7 cellular contexts compared by ENCODE assay signal in the genomic region with DNA sequence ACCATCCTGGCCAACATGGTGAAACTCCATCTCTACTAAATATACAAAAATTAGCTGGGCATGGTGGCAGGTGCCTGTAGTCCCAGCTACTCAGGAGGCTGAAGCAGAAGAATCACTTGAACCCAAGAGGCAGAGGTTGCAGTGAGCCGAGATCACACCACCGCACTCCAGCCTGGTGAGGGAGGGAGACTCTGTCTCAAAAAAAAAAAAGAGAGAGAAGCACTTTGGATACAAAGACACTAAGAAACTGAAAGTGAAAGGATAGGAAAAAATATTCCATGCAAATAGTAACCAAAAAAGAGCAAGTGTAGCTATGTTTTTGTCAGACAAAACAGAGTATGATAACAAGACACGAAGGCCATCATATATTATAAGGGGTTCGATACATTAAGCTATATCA. TPM values are rescaled to one million over a fixed set of nuclear protein-coding genes. Genes with fewer than 3 reads are reported as not detected.
DNase-seq lines count a peak whose midpoint lies in the region; TF ChIP-seq lines count a peak whose summit lies in the region.
"Not testable (repeated sequence)": the region's sequence is repeated elsewhere in the genome, so short reads cannot be mapped to it uniquely, and the experiment has no call there.

No MANE protein-coding gene starts in this region.

- H2BK120ac ChIP-seq in mesenchymal stem cell (ENCODE audit: low read depth, low read length): not testable (repeated sequence)

- H3K36me3 Mint-ChIP-seq in activated T-helper 2 cell treated with anti-CD3 and anti-CD28 coated beads, Interferon-gamma antibody, Interleukin-2, Interleukin-4, amounts not matched to agents 10 μg/mL and 5 μg/mL and 100 μg/mL, durations not matched to agents 14 hours and 24 hours and 36 hours (ENCODE audit: low read depth): peaks cover 41% of the 10 kb centered on the region

- not testable (repeated sequence) for H2BK5ac ChIP-seq in mesenchymal stem cell (ENCODE audit: low read depth, low read length, poor library complexity, severe bottlenecking)

- peaks cover 61% of the 10 kb centered on the region for H3K4me1 ChIP-seq in DOHH2 (ENCODE audit: control insufficient read depth, low read length)
- peaks cover 0 to 12% (median 0%) of the 10 kb centered on the region in 4 donors for H3K4me1 ChIP-seq in Peyer's patch
- peaks cover 41% of the 10 kb centered on the region for H3K4me1 ChIP-seq in left ventricle myocardium inferior
- not testable (repeated sequence) for H3K4me1 ChIP-seq in mesenchymal stem cell (ENCODE audit: control insufficient read depth, insufficient read depth, low read depth, low read length); skeletal muscle satellite cell (ENCODE audit: control insufficient read depth, insufficient read depth, low read length)

- not testable (repeated sequence) for H3K79me1 ChIP-seq in mesenchymal stem cell (replicated peaks; ENCODE audit: low read length, poor library complexity, severe bottlenecking)

- H3K9ac ChIP-seq in mesenchymal stem cell (ENCODE audit: low read length): peak overlapping the region; percentile 68
- not testable (repeated sequence) for H3K9ac ChIP-seq in skeletal muscle satellite cell (ENCODE audit: low read depth, low read length)

- H3K9me3 ChIP-seq in DOHH2 (ENCODE audit: control insufficient read depth, insufficient read depth, low read length): peaks cover 16% of the 10 kb centered on the region
- H3K9me3 ChIP-seq in Peyer's patch; skeletal muscle satellite cell (replicated peaks; ENCODE audit: low read length): not testable (repeated sequence)
- H3K9me3 ChIP-seq in left ventricle myocardium inferior (replicated peaks): peaks cover 32% of the 10 kb centered on the region
- H3K9me3 ChIP-seq in mesenchymal stem cell (ENCODE audit: control insufficient read depth, low read length): peaks cover 26% of the 10 kb centered on the region

- not testable (repeated sequence) for DNase-seq in Peyer's patch; activated T-helper 2 cell treated with anti-CD3 and anti-CD28 coated beads, Interferon-gamma antibody, Interleukin-2, Interleukin-4, amounts not matched to agents 10 μg/mL and 5 μg/mL and 100 μg/mL, durations not matched to agents 14 hours and 24 hours and 36 hours (ENCODE audit: low spot score); left ventricle myocardium inferior
- peak; percentile 60 for DNase-seq in mesenchymal stem cell

- not testable (repeated sequence) for TF ChIP-seq POLR2A in Peyer's patch (IDR thresholded peaks at IDR 0.05)

- H3K27me3 ChIP-seq in DOHH2 (ENCODE audit: control insufficient read depth, low read length); Peyer's patch; left ventricle myocardium inferior (ENCODE audit: low read depth); mesenchymal stem cell (ENCODE audit: control insufficient read depth in 1 of 2, insufficient read depth in 1 of 2, low read length in 2 of 2); skeletal muscle satellite cell (ENCODE audit: control insufficient read depth, insufficient read depth, low read length): not testable (repeated sequence)

- TF ChIP-seq CTCF in DOHH2 (IDR thresholded peaks at IDR 0.05; ENCODE audit: low read depth, low read length, poor library complexity, severe bottlenecking); Peyer's patch (IDR thresholded peaks at IDR 0.05); left ventricle myocardium inferior (IDR thresholded peaks at IDR 0.05; ENCODE audit: borderline replicate concordance): not testable (repeated sequence)

- peaks cover 53% of the 10 kb centered on the region for H3K4me1 Mint-ChIP-seq in activated T-helper 2 cell treated with anti-CD3 and anti-CD28 coated beads, Interferon-gamma antibody, Interleukin-2, Interleukin-4, amounts not matched to agents 10 μg/mL and 5 μg/mL and 100 μg/mL, durations not matched to agents 14 hours and 24 hours and 36 hours (ENCODE audit: low read depth)

- H3K4me3 ChIP-seq in DOHH2 (ENCODE audit: low read length) (peak overlapping the region; percentile 58), Peyer's patch (peak overlapping the region in 2 of 4 donors; percentile 20 to 33), left ventricle myocardium inferior (peak overlapping the region; percentile 48), mesenchymal stem cell (ENCODE audit: insufficient read depth in 1 of 2, low read depth in 1 of 2, low read length in 2 of 2) (peak overlapping the region in 1 of 2 experiments; percentile 58)
- H3K4me3 ChIP-seq in skeletal muscle satellite cell (ENCODE audit: low read length): not testable (repeated sequence)

- not testable (repeated sequence) for H4K20me1 ChIP-seq in DOHH2 (ENCODE audit: control insufficient read depth, insufficient read depth, low read depth, low read length)

- H2BK15ac ChIP-seq in mesenchymal stem cell (ENCODE audit: low read depth, poor library complexity, severe bottlenecking): not testable (repeated sequence)

- H2BK12ac ChIP-seq in mesenchymal stem cell (ENCODE audit: low read length in 2 of 2): not testable (repeated sequence)

- H3K27me3 Mint-ChIP-seq in activated T-helper 2 cell treated with anti-CD3 and anti-CD28 coated beads, Interferon-gamma antibody, Interleukin-2, Interleukin-4, amounts not matched to agents 10 μg/mL and 5 μg/mL and 100 μg/mL, durations not matched to agents 14 hours and 24 hours and 36 hours (ENCODE audit: low read depth): not testable (repeated sequence)

- H3K9me2 ChIP-seq in DOHH2 (replicated peaks; ENCODE audit: control insufficient read depth, low read length): not testable (repeated sequence)

- not testable (repeated sequence) for H3F3A ChIP-seq in DOHH2 (ENCODE audit: control insufficient read depth, insufficient read depth)

- H3K4ac ChIP-seq in mesenchymal stem cell (ENCODE audit: low read depth in 1 of 2, low read length in 2 of 2): not testable (repeated sequence)

- intact Hi-C loops in activated T-helper 2 cell treated with anti-CD3 and anti-CD28 coated beads, Interferon-gamma antibody, Interleukin-2, Interleukin-4, amounts not matched to agents 10 μg/mL and 5 μg/mL and 100 μg/mL, durations not matched to agents 14 hours and 24 hours and 36 hours (cut with micrococcal nuclease); left ventricle myocardium inferior (cut with micrococcal nuclease): not testable (repeated sequence)

- not testable (repeated sequence) for H2AK5ac ChIP-seq in mesenchymal stem cell (ENCODE audit: low read length, severe bottlenecking)

- H3K9me3 Mint-ChIP-seq in activated T-helper 2 cell treated with anti-CD3 and anti-CD28 coated beads, Interferon-gamma antibody, Interleukin-2, Interleukin-4, amounts not matched to agents 10 μg/mL and 5 μg/mL and 100 μg/mL, durations not matched to agents 14 hours and 24 hours and 36 hours: peaks cover 29% of the 10 kb centered on the region

- peak overlapping the region; percentile 28 for H3K4me3 Mint-ChIP-seq in activated T-helper 2 cell treated with anti-CD3 and anti-CD28 coated beads, Interferon-gamma antibody, Interleukin-2, Interleukin-4, amounts not matched to agents 10 μg/mL and 5 μg/mL and 100 μg/mL, durations not matched to agents 14 hours and 24 hours and 36 hours (ENCODE audit: low read depth)

- H3K23ac ChIP-seq in mesenchymal stem cell (ENCODE audit: low read length in 2 of 2): not testable (repeated sequence)

- 94% methylated on average over 2 of the region's 4 CpGs for WGBS in mesenchymal stem cell

- H4K8ac ChIP-seq in mesenchymal stem cell (ENCODE audit: low read length): not testable (repeated sequence)

- H3K79me2 ChIP-seq in DOHH2 (ENCODE audit: control insufficient read depth, low read length): peaks cover 98% of the 10 kb centered on the region

- H3K27ac ChIP-seq in DOHH2 (ENCODE audit: low read depth, low read length): peak overlapping the region; percentile 62
- peak overlapping the region; percentile 27 to 65 (median 52) for H3K27ac ChIP-seq in Peyer's patch
- H3K27ac ChIP-seq in cingulate gyrus (ENCODE audit: low read depth, low read length): peak overlapping the region; percentile 26
- peak overlapping the region; percentile 71 for H3K27ac ChIP-seq in left ventricle myocardium inferior (replicated peaks)
- H3K27ac ChIP-seq in mesenchymal stem cell (ENCODE audit: low read length, poor library complexity, severe bottlenecking): not testable (repeated sequence)

- H3K4me2 ChIP-seq in DOHH2 (ENCODE audit: low read length): peak overlapping the region; percentile 52
- H3K4me2 ChIP-seq in mesenchymal stem cell (ENCODE audit: low read length, poor library complexity, severe bottlenecking): not testable (repeated sequence)
- peak overlapping the region; percentile 19 for H3K4me2 ChIP-seq in skeletal muscle satellite cell (ENCODE audit: low read length)

- peaks cover 24% of the 10 kb centered on the region for H3K36me3 ChIP-seq in DOHH2 (ENCODE audit: control insufficient read depth, low read length)
- not testable (repeated sequence) for H3K36me3 ChIP-seq in Peyer's patch, left ventricle myocardium inferior
- peaks cover 0 to 14% of the 10 kb centered on the region in 2 experiments for H3K36me3 ChIP-seq in mesenchymal stem cell (ENCODE audit: control insufficient read depth in 1 of 2, insufficient read depth in 2 of 2, low read depth in 1 of 2, low read length in 2 of 2)
- peaks cover 12% of the 10 kb centered on the region for H3K36me3 ChIP-seq in skeletal muscle satellite cell (ENCODE audit: insufficient read depth, low read length)

- not testable (repeated sequence) for H4K91ac ChIP-seq in mesenchymal stem cell (ENCODE audit: low read length)

- not testable (repeated sequence) for H3K14ac ChIP-seq in mesenchymal stem cell (ENCODE audit: low read length in 2 of 2)

- H2AFZ ChIP-seq in mesenchymal stem cell (ENCODE audit: low read depth, low read length): not testable (repeated sequence)

- peak overlapping the region; percentile 66 for H3K27ac Mint-ChIP-seq in activated T-helper 2 cell treated with anti-CD3 and anti-CD28 coated beads, Interferon-gamma antibody, Interleukin-2, Interleukin-4, amounts not matched to agents 10 μg/mL and 5 μg/mL and 100 μg/mL, durations not matched to agents 14 hours and 24 hours and 36 hours

- not testable (repeated sequence) for H3K18ac ChIP-seq in mesenchymal stem cell (ENCODE audit: low read depth in 1 of 2, low read length in 2 of 2)

RNA-seq across cellular contexts. Expression of gene CDK17, which starts 53.5 kb away (rescaled TPM):
- total RNA-seq in Peyer's patch: 100 to 1,000 TPM in 1 of 4 donors, 10 to 100 TPM in 3; 41.2 to 126 (median 45.7) TPM
- 34.7 and 37.6 TPM in 2 replicates for total RNA-seq in activated T-helper 2 cell treated with anti-CD3 and anti-CD28 coated beads, Interferon-gamma antibody, Interleukin-2, Interleukin-4, amounts not matched to agents 10 μg/mL and 5 μg/mL and 100 μg/mL, durations not matched to agents 14 hours and 24 hours and 36 hours
- 15.9 TPM for total RNA-seq in left ventricle myocardium inferior
- polyA plus RNA-seq in mesenchymal stem cell (2013, experiment 1 of 2): 16.3 TPM
- polyA plus RNA-seq in mesenchymal stem cell (2013, experiment 2 of 2): 16.3 TPM
- total RNA-seq in skeletal muscle satellite cell (2012; rRNA removed): 48.3 and 56.0 TPM in 2 replicates
